In genomic region chr7:67105382-67105781, GRCh38 we compare ENCODE assay signal across 1 cellular context.
A peak's percentile ranks its signal among the peaks of the same experiment; 100 is the strongest.
TF ChIP-seq lines count a peak whose summit lies in the region.

No MANE protein-coding gene starts in this region.

TF ChIP-seq in K562, 482 proteins besides CTCF, POLR2A, EP300 and RAD21 (continued from another document):
- peak in 1 of 2 experiments; percentile 41; a peak in 1 of 4 replicates for TF ChIP-seq MNT (conservative IDR thresholded peaks at IDR 0.05)
- TF ChIP-seq MBD1 (CRISPR knock-in tag; IDR thresholded peaks at IDR 0.05): no peak
- TF ChIP-seq SAP30 (IDR thresholded peaks at IDR 0.05; ENCODE audit: borderline replicate concordance, insufficient read depth, low read depth, low read length, poor library complexity, severe bottlenecking): no peak
- no peak for TF ChIP-seq ZNF217 (CRISPR knock-in tag; IDR thresholded peaks at IDR 0.05)
- TF ChIP-seq ZNF77 (CRISPR knock-in tag; IDR thresholded peaks at IDR 0.05): no peak
- 0 out of 2 replicates have a peak, but pooled peaks have one; percentile 27 for TF ChIP-seq JUND (IDR thresholded peaks at IDR 0.05; ENCODE audit: borderline replicate concordance, low read depth, low read length)
- TF ChIP-seq JUND (tag; IDR thresholded peaks at IDR 0.05; ENCODE audit: borderline replicate concordance, low read depth, low read length): peak; percentile 25; the same call in 1 of the 3 replicates
- TF ChIP-seq ZNF766 (CRISPR knock-in tag; conservative IDR thresholded peaks at IDR 0.05): 0 out of 2 replicates have a peak, but pooled peaks have one; percentile 30
- no peak for TF ChIP-seq RERE (CRISPR knock-in tag; IDR thresholded peaks at IDR 0.05; ENCODE audit: borderline replicate concordance)
- TF ChIP-seq TGIF2 (CRISPR knock-in tag; IDR thresholded peaks at IDR 0.05): no peak
- 0 out of 2 replicates have a peak, but pooled peaks have one; percentile 11 for TF ChIP-seq GATA2 (CRISPR knock-in tag; IDR thresholded peaks at IDR 0.05)
- 0 out of 2 replicates have a peak, but pooled peaks have one; percentile 24 for TF ChIP-seq SMARCE1 (IDR thresholded peaks at IDR 0.05)
- no peak for TF ChIP-seq NONO (IDR thresholded peaks at IDR 0.05; ENCODE audit: low read depth in 2 of 2, low read length in 1 of 2)
- peak; percentile 51; the same call in 1 of the 2 replicates for TF ChIP-seq PKNOX1 (IDR thresholded peaks at IDR 0.05)
- TF ChIP-seq CBFA2T2 (conservative IDR thresholded peaks at IDR 0.05): peak; percentile 34; the same call in 1 of the 2 replicates
- TF ChIP-seq XRCC3 (IDR thresholded peaks at IDR 0.05): no peak
- no peak for TF ChIP-seq ZEB2 (IDR thresholded peaks at IDR 0.05)
- TF ChIP-seq MEIS2 (IDR thresholded peaks at IDR 0.05; ENCODE audit: partially characterized antibody): peak; percentile 63
- TF ChIP-seq ZNF41 (CRISPR knock-in tag; conservative IDR thresholded peaks at IDR 0.05): no peak
- TF ChIP-seq STAT5A (IDR thresholded peaks at IDR 0.05; ENCODE audit: borderline replicate concordance, low read length): peak; percentile 26; the same call in 1 of the 2 replicates
- TF ChIP-seq HDAC2 (IDR thresholded peaks at IDR 0.05): peak; percentile 64; the same call in 1 of the 2 replicates
- no peak for TF ChIP-seq CREBBP (IDR thresholded peaks at IDR 0.05; ENCODE audit: low read depth, low read length)
- TF ChIP-seq NCOR1 (IDR thresholded peaks at IDR 0.05): peak; percentile 45
- peak; percentile 5 to 93; a peak in 2 of 4 replicates for TF ChIP-seq RCOR1 (IDR thresholded peaks at IDR 0.05; ENCODE audit: borderline replicate concordance in 1 of 2, low read depth in 2 of 2, low read length in 2 of 2)
- no peak for TF ChIP-seq ZNF280B (CRISPR knock-in tag; IDR thresholded peaks at IDR 0.05)
- no peak for TF ChIP-seq JUNB (CRISPR knock-in tag; conservative IDR thresholded peaks at IDR 0.05)
- TF ChIP-seq ESRRA (IDR thresholded peaks at IDR 0.05; ENCODE audit: borderline replicate concordance, low read depth): peak; percentile 50; the same call in 1 of the 2 replicates
- TF ChIP-seq ZNF175 (CRISPR knock-in tag; IDR thresholded peaks at IDR 0.05; ENCODE audit: low read depth): no peak
- peak in 1 of 2 experiments; percentile 68; a peak in 2 of 4 replicates for TF ChIP-seq HDAC1 (IDR thresholded peaks at IDR 0.05)
- peak; percentile 54 for TF ChIP-seq CBFA2T3 (IDR thresholded peaks at IDR 0.05)
- peak; percentile 23; the same call in 1 of the 2 replicates for TF ChIP-seq TEAD4 (IDR thresholded peaks at IDR 0.05; ENCODE audit: low read length)
- no peak for TF ChIP-seq TEAD4 (CRISPR knock-in tag; IDR thresholded peaks at IDR 0.05; ENCODE audit: borderline replicate concordance)
- TF ChIP-seq ARID1B (IDR thresholded peaks at IDR 0.05): peak; percentile 56
- TF ChIP-seq TEAD1 (CRISPR knock-in tag; IDR thresholded peaks at IDR 0.05): 0 out of 4 replicates have a peak, but pooled peaks of 1 of the 2 experiments have one; percentile 34
- no peak for TF ChIP-seq ZC3H4 (CRISPR knock-in tag; IDR thresholded peaks at IDR 0.05; ENCODE audit: borderline replicate concordance)
